ENCODE assay signal across 9 cellular contexts in genomic region chr3:158789592-158789991, GRCh38. TPM values are rescaled to one million over a fixed set of nuclear protein-coding genes. Genes with fewer than 3 reads are reported as not detected.
DNase-seq lines count a peak whose midpoint lies in the region; ATAC-seq and TF ChIP-seq lines count a peak whose summit lies in the region.
"Had no signal": no experiment of that assay in that cellular context is flagged by ENCODE, and none has a peak within 500 bp of the region (broad histone marks: within the 10 kb centered on the region; RNA-seq: fewer than 3 reads in every experiment).

No MANE protein-coding gene starts in this region.

- H3K9me3 ChIP-seq in hepatocyte (ENCODE audit: low read depth), result no peaks in the 10 kb centered on the region

- no peak overlapping the region for H2AFZ ChIP-seq in hepatocyte

- H3K27me3 ChIP-seq in hepatocyte, result no peaks in the 10 kb centered on the region

- H3K4me3 ChIP-seq in hepatocyte, result no peak overlapping the region

- POLR2A ChIA-PET in naive thymus-derived CD8-positive, alpha-beta T cell (lab: Charles Lee), result no interaction called here

- ATAC-seq in HG02852 (IDR thresholded peaks at IDR 0.05; ENCODE audit: unreplicated experiment), result peak; percentile 44
- ATAC-seq in naive thymus-derived CD8-positive, alpha-beta T cell, result no peak
- no peak for ATAC-seq in HG03469 (IDR thresholded peaks at IDR 0.05; ENCODE audit: unreplicated experiment)
- no peak for ATAC-seq in GM21390 (IDR thresholded peaks at IDR 0.05; ENCODE audit: unreplicated experiment)

- H3K27me3 Mint-ChIP-seq in naive thymus-derived CD8-positive, alpha-beta T cell, result peaks cover 0 to 2% (median 2%) of the 10 kb centered on the region in 5 donors

- H3K79me2 ChIP-seq in hepatocyte, result no peaks in the 10 kb centered on the region

- TF ChIP-seq CTCF in C4-2B (conservative IDR thresholded peaks at IDR 0.05), result peak; percentile 77
- TF ChIP-seq CTCF in hepatocyte (IDR thresholded peaks at IDR 0.05; ENCODE audit: poor library complexity), result peak; percentile 62

- no peaks in the 10 kb centered on the region for H4K20me1 ChIP-seq in hepatocyte (ENCODE audit: insufficient read depth, poor library complexity, severe bottlenecking)

- DNase-seq in SK-N-DZ (ENCODE audit: low spot score), result peak; percentile 39
- DNase-seq in hepatocyte (ENCODE audit: low spot score), result peak; percentile 46
- no peak for DNase-seq in NCI-H187 (lab: John Stamatoyannopoulos, UW)
- no peak for DNase-seq in naive thymus-derived CD8-positive, alpha-beta T cell

- WGBS in hepatocyte (ENCODE audit: low lambda C conversion rate, missing lambda C conversion rate), result 75% methylated on average over 1 of the region's 1 CpG

- H3K27ac ChIP-seq in C4-2B (no peak overlapping the region), hepatocyte (no peak overlapping the region)

- H3K4me1 ChIP-seq in hepatocyte (ENCODE audit: insufficient read depth), result no peaks in the 10 kb centered on the region

- H3K4me1 Mint-ChIP-seq in naive thymus-derived CD8-positive, alpha-beta T cell, result peaks cover 2 to 6% (median 4%) of the 10 kb centered on the region in 4 donors

- H3K9me3 Mint-ChIP-seq in naive thymus-derived CD8-positive, alpha-beta T cell, result peaks cover 0 to 4% (median 0%) of the 10 kb centered on the region in 9 donors

- H3K9me2 ChIP-seq in hepatocyte (replicated peaks; ENCODE audit: insufficient read depth), result no peaks in the 10 kb centered on the region

- H3K27ac Mint-ChIP-seq in naive thymus-derived CD8-positive, alpha-beta T cell, result no peak overlapping the region

- H3K36me3 Mint-ChIP-seq in naive thymus-derived CD8-positive, alpha-beta T cell, result peaks cover 0 to 7% (median 4%) of the 10 kb centered on the region in 3 donors

- H3K36me3 ChIP-seq in hepatocyte (replicated peaks; ENCODE audit: insufficient read depth, low read depth), result no peaks in the 10 kb centered on the region

- no peak overlapping the region for H3K4me3 Mint-ChIP-seq in naive thymus-derived CD8-positive, alpha-beta T cell

- H3K4me2 ChIP-seq in hepatocyte, result no peak overlapping the region

RNA-seq across cellular contexts. Expression of gene MFSD1, which starts 12.3 kb away (rescaled TPM):
- 64.7 and 66.2 TPM in 2 replicates for polyA plus RNA-seq in SK-N-DZ (2014; cell fraction: cytosol; rRNA removed)
- polyA plus RNA-seq in SK-N-DZ (2014; cell fraction: nucleus; rRNA removed), result 30.5 and 36.8 TPM in 2 replicates
- 74.9 and 76.7 TPM in 2 replicates for total RNA-seq in hepatocyte
- 57.8 and 58.6 TPM in 2 replicates for polyA plus RNA-seq in hepatocyte
- 10 to 100 TPM; 28.8 to 30.3 TPM for total RNA-seq in naive thymus-derived CD8-positive, alpha-beta T cell
- 10 to 100 TPM; 41.0 to 56.0 (median 52.2) TPM for polyA plus RNA-seq in naive thymus-derived CD8-positive, alpha-beta T cell

RNA-seq across cellular contexts. Expression of gene RARRES1, which starts 57.3 kb away (rescaled TPM):
- not detected in 2 replicates for polyA plus RNA-seq in SK-N-DZ (2014; cell fraction: cytosol; rRNA removed)
- polyA plus RNA-seq in SK-N-DZ (2014; cell fraction: nucleus; rRNA removed), result not detected in 2 replicates
- 73.1 and 90.3 TPM in 2 replicates for total RNA-seq in hepatocyte
- 36.9 and 40.7 TPM in 2 replicates for polyA plus RNA-seq in hepatocyte
- total RNA-seq in naive thymus-derived CD8-positive, alpha-beta T cell, result not detected
- polyA plus RNA-seq in naive thymus-derived CD8-positive, alpha-beta T cell, result not detected
- total RNA-seq: activated CD8-positive, alpha-beta memory T cell treated with anti-CD3 and anti-CD28 coated beads for 36 hours had no signal

Comparison
In these comparisons a context has a peak if more than half of its experiments do, and no peak if none do; other contexts are left out.
1. DNase-seq: peak in SK-N-DZ (single experiment) and hepatocyte (single experiment); none in NCI-H187 (0 of 2) and naive thymus-derived CD8-positive, alpha-beta T cell (0 of 10).
2. RNA of gene RARRES1, which starts 57.3 kb away (total RNA-seq): 73.1 to 90.3 TPM in hepatocyte; not detected in naive thymus-derived CD8-positive, alpha-beta T cell; every median in the first group is over 10 times any median in the second.